ENCODE assay signal across 13 cellular contexts in genomic region chr21:36075171-36075570, GRCh38. TPM values are rescaled to one million over a fixed set of nuclear protein-coding genes. Genes with fewer than 3 reads are reported as not detected.
A peak's percentile ranks its signal among the peaks of the same experiment; 100 is the strongest.
DNase-seq lines count a peak whose midpoint lies in the region; ATAC-seq and TF ChIP-seq lines count a peak whose summit lies in the region.
"Had no signal": no experiment of that assay in that cellular context is flagged by ENCODE, and none has a peak within 500 bp of the region (broad histone marks: within the 10 kb centered on the region; RNA-seq: fewer than 3 reads in every experiment).

No MANE protein-coding gene starts in this region.

- peaks cover 16% of the 10 kb centered on the region for H3K27me3 Mint-ChIP-seq in brain
- no peaks in the 10 kb centered on the region for H3K27me3 Mint-ChIP-seq in activated CD4-positive, alpha-beta memory T cell treated with anti-CD3 and anti-CD28 coated beads, Interleukin-2, amount 10 ng/mL, durations not matched to agents 7 days and 5 days

- H3K4me3 Mint-ChIP-seq in brain, result peak overlapping the region in 2 of 5 experiments; percentile 18 to 42
- no peak overlapping the region for H3K4me3 Mint-ChIP-seq in activated CD4-positive, alpha-beta memory T cell treated with anti-CD3 and anti-CD28 coated beads, Interleukin-2, amount 10 ng/mL, durations not matched to agents 7 days and 5 days

- peak overlapping the region in 4 of 5 experiments; percentile 57 to 94 (median 70) for H3K27ac Mint-ChIP-seq in brain
- no peak overlapping the region for H3K27ac Mint-ChIP-seq in activated CD4-positive, alpha-beta memory T cell treated with anti-CD3 and anti-CD28 coated beads, Interleukin-2, amount 10 ng/mL, durations not matched to agents 7 days and 5 days

- POLR2A ChIA-PET in activated CD4-positive, alpha-beta memory T cell treated with anti-CD3 and anti-CD28 coated beads, Interleukin-2, amount 10 ng/mL, durations not matched to agents 7 days and 5 days (lab: Charles Lee), result interaction anchor here (3.8 kb wide), 1 partner anchor 15 kb away, joined by 18 read pairs; the partner anchor contains the start of gene SETD4

- no peak for TF ChIP-seq CTCF in brain (conservative IDR thresholded peaks at IDR 0.05)

- H3K9me3 Mint-ChIP-seq in brain, result peaks cover 0 to 4% (median 3%) of the 10 kb centered on the region in 5 experiments
- peaks cover 2% of the 10 kb centered on the region for H3K9me3 Mint-ChIP-seq in activated CD4-positive, alpha-beta memory T cell treated with anti-CD3 and anti-CD28 coated beads, Interleukin-2, amount 10 ng/mL, durations not matched to agents 7 days and 5 days

- peaks cover 20% of the 10 kb centered on the region for H3K36me3 Mint-ChIP-seq in brain
- peaks cover 43% of the 10 kb centered on the region for H3K36me3 Mint-ChIP-seq in activated CD4-positive, alpha-beta memory T cell treated with anti-CD3 and anti-CD28 coated beads, Interleukin-2, amount 10 ng/mL, durations not matched to agents 7 days and 5 days (ENCODE audit: low read depth)

- ATAC-seq in HG02610 (IDR thresholded peaks at IDR 0.05; ENCODE audit: unreplicated experiment), result no peak

- peak; percentile 34 for DNase-seq in RPMI7951 (ENCODE audit: low read depth)
- peak; percentile 73 for DNase-seq in inferior parietal cortex (ENCODE audit: extremely low spot score)
- DNase-seq in substantia nigra (lab: John Stamatoyannopoulos, UW), result peak in 37 of 49 donors; percentile 9 to 78 (median 50)
- no peak for DNase-seq in NCI-H1436 (lab: John Stamatoyannopoulos, UW)
- no peak for DNase-seq in activated CD4-positive, alpha-beta memory T cell treated with anti-CD3 and anti-CD28 coated beads, Interleukin-2, amount 10 ng/mL, durations not matched to agents 7 days and 5 days
- DNase-seq: activated CD8-positive, alpha-beta memory T cell treated with anti-CD3 and anti-CD28 coated beads for 24 hours; adrenal gland; SHP77; transverse colon had no signal

- H3K27ac ChIP-seq in substantia nigra (ENCODE audit: low read depth, low read length, poor library complexity, severe bottlenecking), result peak overlapping the region; percentile 88
- H3K27ac ChIP-seq: BLaER1, parathyroid adenoma had no signal

- peaks cover 31% of the 10 kb centered on the region for H3K4me1 Mint-ChIP-seq in brain
- peaks cover 81% of the 10 kb centered on the region for H3K4me1 Mint-ChIP-seq in activated CD4-positive, alpha-beta memory T cell treated with anti-CD3 and anti-CD28 coated beads, Interleukin-2, amount 10 ng/mL, durations not matched to agents 7 days and 5 days

- CTCF ChIA-PET in activated CD4-positive, alpha-beta memory T cell treated with anti-CD3 and anti-CD28 coated beads, Interleukin-2, amount 10 ng/mL, durations not matched to agents 7 days and 5 days (lab: Charles Lee), result no interaction called here

RNA-seq across cellular contexts. Expression of gene CBR1, which starts 5.3 kb away (rescaled TPM):
- 210 and 283 TPM in 2 replicates for total RNA-seq in RPMI7951 (2014; rRNA removed; shearing (Covaris generic))
- polyA plus RNA-seq in brain (ENCODE audit: insufficient read depth, low read depth, low replicate concordance), result 190 TPM
- 10 to 100 TPM; 42.0 to 44.1 TPM for total RNA-seq in activated CD4-positive, alpha-beta memory T cell treated with anti-CD3 and anti-CD28 coated beads, Interleukin-2, amount 10 ng/mL, durations not matched to agents 7 days and 5 days

RNA-seq across cellular contexts. Expression of gene SETD4, which starts 14.8 kb away (rescaled TPM):
- 13.8 and 14.4 TPM in 2 replicates for total RNA-seq in RPMI7951 (2014; rRNA removed; shearing (Covaris generic))
- polyA plus RNA-seq in brain (ENCODE audit: insufficient read depth, low read depth, low replicate concordance), result 8.8 TPM
- total RNA-seq in activated CD4-positive, alpha-beta memory T cell treated with anti-CD3 and anti-CD28 coated beads, Interleukin-2, amount 10 ng/mL, durations not matched to agents 7 days and 5 days, result 10 to 100 TPM; 15.5 to 17.4 TPM

RNA-seq across cellular contexts. Expression of gene CBR3, which starts 59.7 kb away (rescaled TPM):
- total RNA-seq in RPMI7951 (2014; rRNA removed; shearing (Covaris generic)), result 32.9 and 41.7 TPM in 2 replicates
- polyA plus RNA-seq in brain (ENCODE audit: insufficient read depth, low read depth, low replicate concordance), result 9.6 TPM
- total RNA-seq in activated CD4-positive, alpha-beta memory T cell treated with anti-CD3 and anti-CD28 coated beads, Interleukin-2, amount 10 ng/mL, durations not matched to agents 7 days and 5 days, result 10 to 100 TPM; 27.3 to 29.0 TPM

Comparison
In these comparisons a context has a peak if more than half of its experiments do, and no peak if none do; other contexts are left out.
1. DNase-seq: peak in RPMI7951 (single experiment), inferior parietal cortex (single experiment) and substantia nigra (37 of 49); none in NCI-H1436 (single experiment) and activated CD4-positive, alpha-beta memory T cell treated with anti-CD3 and anti-CD28 coated beads, Interleukin-2, amount 10 ng/mL, durations not matched to agents 7 days and 5 days (single experiment).